ENCODE assay signal across 2 cellular contexts in the genomic region with DNA sequence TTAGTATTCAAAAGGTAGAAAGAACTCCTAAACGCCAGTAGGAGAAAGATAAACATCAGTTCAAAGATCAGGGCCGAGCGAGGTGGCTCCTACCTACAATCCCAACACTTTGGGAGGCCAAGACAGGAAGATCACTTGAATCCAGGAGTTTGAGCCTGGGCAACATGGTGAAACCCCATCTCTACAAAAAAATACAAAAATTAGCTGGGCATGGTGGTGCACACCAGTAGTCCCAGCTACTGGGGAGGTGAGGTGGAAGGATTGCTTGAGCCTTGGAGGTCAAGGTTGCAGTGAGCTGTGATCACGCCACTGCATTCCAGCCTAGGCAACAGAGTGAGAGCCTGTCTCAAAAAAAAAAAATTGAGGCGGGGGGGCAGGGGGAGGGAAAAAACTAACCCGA.
A peak's percentile ranks its signal among the peaks of the same experiment; 100 is the strongest.
TF ChIP-seq lines count a peak whose summit lies in the region.

No MANE protein-coding gene starts in this region.

TF ChIP-seq in HepG2, 621 proteins besides CTCF, POLR2A, EP300 and RAD21 (continues in another document):
- TF ChIP-seq NR3C1 (CRISPR knock-in tag; IDR thresholded peaks at IDR 0.05) (no peak), GATA4 (IDR thresholded peaks at IDR 0.05; ENCODE audit: borderline replicate concordance, low read depth) (no peak), ZMYM2 (CRISPR knock-in tag; IDR thresholded peaks at IDR 0.05) (peak; percentile 61; the same call in 1 of the 2 replicates), ZKSCAN8 (CRISPR knock-in tag; IDR thresholded peaks at IDR 0.05; ENCODE audit: borderline replicate concordance) (0 out of 2 replicates have a peak, but pooled peaks have one; percentile 55), NR2F6 (IDR thresholded peaks at IDR 0.05) (peak; percentile 52), NR2F6 (CRISPR knock-in tag; IDR thresholded peaks at IDR 0.05) (no peak; the same call in 1 of the 2 replicates), ZNF264 (CRISPR knock-in tag; IDR thresholded peaks at IDR 0.05) (peak; percentile 87), ZNF614 (CRISPR knock-in tag; IDR thresholded peaks at IDR 0.05; ENCODE audit: borderline replicate concordance) (0 out of 2 replicates have a peak, but pooled peaks have one; percentile 16), ASH2L (IDR thresholded peaks at IDR 0.05; ENCODE audit: insufficient read length, low read depth, low read length) (peak; percentile 36), ZNF121 (CRISPR knock-in tag; IDR thresholded peaks at IDR 0.05) (peak; percentile 65), FOXP1 (IDR thresholded peaks at IDR 0.05) (no peak), FOXP1 (CRISPR knock-in tag; IDR thresholded peaks at IDR 0.05) (0 out of 2 replicates have a peak, but pooled peaks have one; percentile 15), FOXA1 (IDR thresholded peaks at IDR 0.05) (no peak), FOXA1 (CRISPR knock-in tag; IDR thresholded peaks at IDR 0.05) (peak; percentile 31; the same call in 1 of the 2 replicates), SALL1 (CRISPR knock-in tag; IDR thresholded peaks at IDR 0.05) (0 out of 2 replicates have a peak, but pooled peaks have one; percentile 35), MAZ (IDR thresholded peaks at IDR 0.05; ENCODE audit: borderline replicate concordance, low read depth, low read length) (no peak), MAZ (CRISPR knock-in tag; IDR thresholded peaks at IDR 0.05; ENCODE audit: low read depth) (no peak), GATAD2A (CRISPR knock-in tag; IDR thresholded peaks at IDR 0.05) (peak; percentile 30; the same call in 1 of the 2 replicates)
- TF ChIP-seq, protein P1, sequence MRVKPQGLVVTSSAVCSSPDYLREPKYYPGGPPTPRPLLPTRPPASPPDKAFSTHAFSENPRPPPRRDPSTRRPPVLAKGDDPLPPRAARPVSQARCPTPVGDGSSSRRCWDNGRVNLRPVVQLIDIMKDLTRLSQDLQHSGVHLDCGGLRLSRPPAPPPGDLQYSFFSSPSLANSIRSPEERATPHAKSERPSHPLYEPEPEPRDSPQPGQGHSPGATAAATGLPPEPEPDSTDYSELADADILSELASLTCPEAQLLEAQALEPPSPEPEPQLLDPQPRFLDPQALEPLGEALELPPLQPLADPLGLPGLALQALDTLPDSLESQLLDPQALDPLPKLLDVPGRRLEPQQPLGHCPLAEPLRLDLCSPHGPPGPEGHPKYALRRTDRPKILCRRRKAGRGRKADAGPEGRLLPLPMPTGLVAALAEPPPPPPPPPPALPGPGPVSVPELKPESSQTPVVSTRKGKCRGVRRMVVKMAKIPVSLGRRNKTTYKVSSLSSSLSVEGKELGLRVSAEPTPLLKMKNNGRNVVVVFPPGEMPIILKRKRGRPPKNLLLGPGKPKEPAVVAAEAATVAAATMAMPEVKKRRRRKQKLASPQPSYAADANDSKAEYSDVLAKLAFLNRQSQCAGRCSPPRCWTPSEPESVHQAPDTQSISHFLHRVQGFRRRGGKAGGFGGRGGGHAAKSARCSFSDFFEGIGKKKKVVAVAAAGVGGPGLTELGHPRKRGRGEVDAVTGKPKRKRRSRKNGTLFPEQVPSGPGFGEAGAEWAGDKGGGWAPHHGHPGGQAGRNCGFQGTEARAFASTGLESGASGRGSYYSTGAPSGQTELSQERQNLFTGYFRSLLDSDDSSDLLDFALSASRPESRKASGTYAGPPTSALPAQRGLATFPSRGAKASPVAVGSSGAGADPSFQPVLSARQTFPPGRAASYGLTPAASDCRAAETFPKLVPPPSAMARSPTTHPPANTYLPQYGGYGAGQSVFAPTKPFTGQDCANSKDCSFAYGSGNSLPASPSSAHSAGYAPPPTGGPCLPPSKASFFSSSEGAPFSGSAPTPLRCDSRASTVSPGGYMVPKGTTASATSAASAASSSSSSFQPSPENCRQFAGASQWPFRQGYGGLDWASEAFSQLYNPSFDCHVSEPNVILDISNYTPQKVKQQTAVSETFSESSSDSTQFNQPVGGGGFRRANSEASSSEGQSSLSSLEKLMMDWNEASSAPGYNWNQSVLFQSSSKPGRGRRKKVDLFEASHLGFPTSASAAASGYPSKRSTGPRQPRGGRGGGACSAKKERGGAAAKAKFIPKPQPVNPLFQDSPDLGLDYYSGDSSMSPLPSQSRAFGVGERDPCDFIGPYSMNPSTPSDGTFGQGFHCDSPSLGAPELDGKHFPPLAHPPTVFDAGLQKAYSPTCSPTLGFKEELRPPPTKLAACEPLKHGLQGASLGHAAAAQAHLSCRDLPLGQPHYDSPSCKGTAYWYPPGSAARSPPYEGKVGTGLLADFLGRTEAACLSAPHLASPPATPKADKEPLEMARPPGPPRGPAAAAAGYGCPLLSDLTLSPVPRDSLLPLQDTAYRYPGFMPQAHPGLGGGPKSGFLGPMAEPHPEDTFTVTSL (CRISPR knock-in tag; IDR thresholded peaks at IDR 0.05; ENCODE audit: borderline replicate concordance), result peak; percentile 15; the same call in 1 of the 2 replicates
- TF ChIP-seq, protein P2, sequence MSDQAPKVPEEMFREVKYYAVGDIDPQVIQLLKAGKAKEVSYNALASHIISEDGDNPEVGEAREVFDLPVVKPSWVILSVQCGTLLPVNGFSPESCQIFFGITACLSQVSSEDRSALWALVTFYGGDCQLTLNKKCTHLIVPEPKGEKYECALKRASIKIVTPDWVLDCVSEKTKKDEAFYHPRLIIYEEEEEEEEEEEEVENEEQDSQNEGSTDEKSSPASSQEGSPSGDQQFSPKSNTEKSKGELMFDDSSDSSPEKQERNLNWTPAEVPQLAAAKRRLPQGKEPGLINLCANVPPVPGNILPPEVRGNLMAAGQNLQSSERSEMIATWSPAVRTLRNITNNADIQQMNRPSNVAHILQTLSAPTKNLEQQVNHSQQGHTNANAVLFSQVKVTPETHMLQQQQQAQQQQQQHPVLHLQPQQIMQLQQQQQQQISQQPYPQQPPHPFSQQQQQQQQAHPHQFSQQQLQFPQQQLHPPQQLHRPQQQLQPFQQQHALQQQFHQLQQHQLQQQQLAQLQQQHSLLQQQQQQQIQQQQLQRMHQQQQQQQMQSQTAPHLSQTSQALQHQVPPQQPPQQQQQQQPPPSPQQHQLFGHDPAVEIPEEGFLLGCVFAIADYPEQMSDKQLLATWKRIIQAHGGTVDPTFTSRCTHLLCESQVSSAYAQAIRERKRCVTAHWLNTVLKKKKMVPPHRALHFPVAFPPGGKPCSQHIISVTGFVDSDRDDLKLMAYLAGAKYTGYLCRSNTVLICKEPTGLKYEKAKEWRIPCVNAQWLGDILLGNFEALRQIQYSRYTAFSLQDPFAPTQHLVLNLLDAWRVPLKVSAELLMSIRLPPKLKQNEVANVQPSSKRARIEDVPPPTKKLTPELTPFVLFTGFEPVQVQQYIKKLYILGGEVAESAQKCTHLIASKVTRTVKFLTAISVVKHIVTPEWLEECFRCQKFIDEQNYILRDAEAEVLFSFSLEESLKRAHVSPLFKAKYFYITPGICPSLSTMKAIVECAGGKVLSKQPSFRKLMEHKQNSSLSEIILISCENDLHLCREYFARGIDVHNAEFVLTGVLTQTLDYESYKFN (CRISPR knock-in tag; conservative IDR thresholded peaks at IDR 0.05), result 0 out of 2 replicates have a peak, but pooled peaks have one; percentile 20

TF ChIP-seq in K562, 482 proteins besides CTCF, POLR2A, EP300 and RAD21:
- TF ChIP-seq FUS (optimal IDR thresholded peaks at IDR 0.05; ENCODE audit: low read depth, low read length), result no peak
- TF ChIP-seq ZNF740 (CRISPR knock-in tag; IDR thresholded peaks at IDR 0.05), result 0 out of 2 replicates have a peak, but pooled peaks have one; percentile 62
- no peak for TF ChIP-seq ZNF740 (tag; IDR thresholded peaks at IDR 0.05)
